ENCODE assay signal across 14 cellular contexts in genomic region chr4:41865306-41865980, GRCh38.
DNase-seq lines count a peak whose midpoint lies in the region; ATAC-seq and TF ChIP-seq lines count a peak whose summit lies in the region.
"Had no signal": no experiment of that assay in that cellular context is flagged by ENCODE, and none has a peak within 500 bp of the region (broad histone marks: within the 10 kb centered on the region; RNA-seq: fewer than 3 reads in every experiment).

No MANE protein-coding gene starts in this region.

- no peak overlapping the region for H4K12ac ChIP-seq in trophoblast cell (ENCODE audit: low read depth, low read length)

- H2BK120ac ChIP-seq in trophoblast cell (ENCODE audit: insufficient read depth, low read length, poor library complexity) = no peak overlapping the region

- no peaks in the 10 kb centered on the region for H3K36me3 Mint-ChIP-seq in glutamatergic neuron (ENCODE audit: unreplicated experiment)

- no peak overlapping the region for H3K4ac ChIP-seq in trophoblast cell (ENCODE audit: low read depth, low read length)

- H2AFZ ChIP-seq in trophoblast cell (ENCODE audit: insufficient read depth, low read length, poor library complexity) = no peak overlapping the region

- peak overlapping the region; percentile 61 for H3K4me3 Mint-ChIP-seq in glutamatergic neuron (ENCODE audit: unreplicated experiment)

- H3K18ac ChIP-seq in trophoblast cell (ENCODE audit: low read length) = no peak overlapping the region

- DNase-seq in ELF-1 (ENCODE audit: low read depth, low spot score) (peak; percentile 44), NCI-H524 (lab: John Stamatoyannopoulos, UW) (peak; percentile 63 to 79), glutamatergic neuron (peak; percentile 56), trophoblast cell (peak; percentile 78 to 79), NCI-H146 (lab: John Stamatoyannopoulos, UW) (no peak), HK-2 (ENCODE audit: unreplicated experiment) (no peak)
- DNase-seq: activated CD4-positive, CD25-positive, alpha-beta regulatory T cell; colonic mucosa; MG63; NCI-H226; stimulated activated CD4-positive, alpha-beta T cell treated with anti-CD3 and anti-CD28 coated beads, Interleukin-4, amount 100 ng/mL, for 1 hour had no signal

- ATAC-seq in HG03135 (IDR thresholded peaks at IDR 0.05; ENCODE audit: unreplicated experiment) (no peak), HG03108 (IDR thresholded peaks at IDR 0.05; ENCODE audit: unreplicated experiment) (no peak)

- H3K27ac ChIP-seq in trophoblast cell (ENCODE audit: low read depth, low read length) = no peak overlapping the region
- H3K27ac ChIP-seq: colonic mucosa had no signal

- peaks cover 25% of the 10 kb centered on the region for H3K27me3 Mint-ChIP-seq in glutamatergic neuron (ENCODE audit: unreplicated experiment)

- peaks cover 34% of the 10 kb centered on the region for H3K4me1 Mint-ChIP-seq in glutamatergic neuron (ENCODE audit: low read depth, unreplicated experiment)

- H3K14ac ChIP-seq in trophoblast cell (ENCODE audit: low read length) = no peak overlapping the region

- no peak overlapping the region for H3K4me2 ChIP-seq in trophoblast cell (ENCODE audit: low read length)

- no peak overlapping the region for H4K91ac ChIP-seq in trophoblast cell (ENCODE audit: low read depth, low read length)

- no peak overlapping the region for H3K9ac ChIP-seq in trophoblast cell (ENCODE audit: low read length)
- H3K9ac ChIP-seq: BLaER1 treated with 17β-estradiol and CSF1 and Interleukin-3, amounts not matched to agents 10 nM and 100 nM had no signal

- no peak overlapping the region for H3K23ac ChIP-seq in trophoblast cell (ENCODE audit: low read length)

- peak overlapping the region; percentile 64 for H3K27ac Mint-ChIP-seq in glutamatergic neuron (ENCODE audit: unreplicated experiment)

- peaks cover 3% of the 10 kb centered on the region for H3K9me3 ChIP-seq in trophoblast cell (ENCODE audit: insufficient read depth, low read depth, low read length)
- H3K9me3 ChIP-seq: colonic mucosa, MG63 had no signal

- no peaks in the 10 kb centered on the region for H3K79me1 ChIP-seq in trophoblast cell (ENCODE audit: low read length)

- peaks cover 38% of the 10 kb centered on the region for H3K27me3 ChIP-seq in trophoblast cell (ENCODE audit: insufficient read depth, low read length)
- H3K27me3 ChIP-seq: MG63 had no signal

- no peak overlapping the region for H2BK12ac ChIP-seq in trophoblast cell (ENCODE audit: low read length)

- no peak for TF ChIP-seq CTCF in glutamatergic neuron (IDR thresholded peaks at IDR 0.05; ENCODE audit: partially characterized antibody, unreplicated experiment)

- H2BK5ac ChIP-seq in trophoblast cell (ENCODE audit: low read depth, low read length, poor library complexity) = no peak overlapping the region

- no peaks in the 10 kb centered on the region for H3K79me2 ChIP-seq in trophoblast cell (ENCODE audit: control insufficient read depth, insufficient read depth, low read length, poor library complexity)

- H3K9me3 Mint-ChIP-seq in glutamatergic neuron (ENCODE audit: unreplicated experiment) = peaks cover 21% of the 10 kb centered on the region

- H3K4me3 ChIP-seq in trophoblast cell (ENCODE audit: low read depth, low read length) = no peak overlapping the region
- H3K4me3 ChIP-seq: BLaER1 treated with 17β-estradiol and CSF1 and Interleukin-3, amounts not matched to agents 10 nM and 100 nM; colonic mucosa; MG63 had no signal

- H3K36me3 ChIP-seq in trophoblast cell (ENCODE audit: control insufficient read depth in 1 of 2, insufficient read depth in 2 of 2, low read length in 2 of 2) = no peaks in the 10 kb centered on the region
- H3K36me3 ChIP-seq: BLaER1 treated with 17β-estradiol and CSF1 and Interleukin-3, amounts not matched to agents 10 nM and 100 nM; colonic mucosa; MG63 had no signal

- no peak overlapping the region for H4K8ac ChIP-seq in trophoblast cell (ENCODE audit: low read depth, low read length)

- no CpG with 5 or more reads among the region's 33 CpGs for WGBS in trophoblast cell (ENCODE audit: extremely low coverage, insufficient coverage, insufficient read length)

- peaks cover 0 to 3% of the 10 kb centered on the region in 2 experiments for H3K4me1 ChIP-seq in trophoblast cell (ENCODE audit: control insufficient read depth in 1 of 2, insufficient read depth in 2 of 2, low read length in 2 of 2)
- H3K4me1 ChIP-seq: colonic mucosa had no signal

- H2AK5ac ChIP-seq in trophoblast cell (ENCODE audit: low read length) = no peak overlapping the region

Comparison
In these comparisons a context has a peak if more than half of its experiments do, and no peak if none do; other contexts are left out.
1. DNase-seq: peak in ELF-1 (single experiment), NCI-H524 (2 of 2), glutamatergic neuron (single experiment) and trophoblast cell (2 of 2); none in NCI-H146 (single experiment) and HK-2 (single experiment).